7 cellular contexts compared by ENCODE assay signal in genomic region chr15:88693191-88693590, GRCh38. TPM values are rescaled to one million over a fixed set of nuclear protein-coding genes. Genes with fewer than 3 reads are reported as not detected.
"Had no signal": no experiment of that assay in that cellular context is flagged by ENCODE, and none has a peak within 500 bp of the region (broad histone marks: within the 10 kb centered on the region; RNA-seq: fewer than 3 reads in every experiment).

No MANE protein-coding gene starts in this region.

- H3K27ac ChIP-seq: GM23248 had no signal

- H3K9me3 ChIP-seq: HAP-1 had no signal

- H3K4me3 ChIP-seq: GM23248, HAP-1 had no signal

- H3K36me3 ChIP-seq: HAP-1 had no signal

- DNase-seq: GM23248, GOT3, H7, HFFc6 had no signal

- H3K9ac ChIP-seq: GM23248 had no signal

- H3K4me1 ChIP-seq: HAP-1 had no signal

- ATAC-seq: HCT116, HepG2 had no signal

RNA-seq across cellular contexts. Expression of gene ISG20, which starts 54.4 kb away (rescaled TPM):
- total RNA-seq: GM23248 had no signal
